18 cellular contexts compared by ENCODE assay signal in the genomic region with DNA sequence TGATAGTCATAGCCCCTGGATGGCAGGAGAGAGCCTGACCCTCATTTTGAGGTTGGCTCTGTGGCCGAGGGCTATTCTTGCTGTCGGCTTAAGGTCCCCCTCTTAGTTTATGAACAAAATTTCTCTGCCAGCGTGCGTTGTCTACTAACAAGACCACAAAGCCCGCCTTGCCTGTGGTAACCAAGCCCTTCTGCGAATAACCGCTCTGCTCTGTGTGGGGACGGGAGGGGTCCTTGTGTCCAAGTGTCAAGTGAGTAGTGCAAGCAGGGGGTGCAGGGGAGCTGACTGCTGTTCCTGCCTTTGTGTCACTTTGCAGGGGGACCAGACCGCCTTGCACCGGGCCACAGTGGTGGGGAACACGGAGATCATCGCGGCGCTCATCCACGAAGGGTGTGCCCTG. TPM values are rescaled to one million over a fixed set of nuclear protein-coding genes. Genes with fewer than 3 reads are reported as not detected.
DNase-seq lines count a peak whose midpoint lies in the region; ATAC-seq and TF ChIP-seq lines count a peak whose summit lies in the region.
"Had no signal": no experiment of that assay in that cellular context is flagged by ENCODE, and none has a peak within 500 bp of the region (broad histone marks: within the 10 kb centered on the region; RNA-seq: fewer than 3 reads in every experiment).

No MANE protein-coding gene starts in this region.

- H3K9me3 Mint-ChIP-seq in activated naive CD8-positive, alpha-beta T cell treated with anti-CD3 and anti-CD28 coated beads, Interleukin-2, amount 10 ng/mL, durations not matched to agents 7 days and 5 days: peaks cover 2% of the 10 kb centered on the region
- no peaks in the 10 kb centered on the region for H3K9me3 Mint-ChIP-seq in activated naive CD8-positive, alpha-beta T cell treated with anti-CD3 and anti-CD28 coated beads, Interleukin-2, amount 50 U/mL, for 24 hours
- H3K9me3 Mint-ChIP-seq in type B pancreatic cell: peaks cover 3% of the 10 kb centered on the region

- peak overlapping the region; percentile 68 for H3K18ac ChIP-seq in neuronal stem cell (ENCODE audit: low read length)

- H3K27me3 Mint-ChIP-seq in activated naive CD8-positive, alpha-beta T cell treated with anti-CD3 and anti-CD28 coated beads, Interleukin-2, amount 10 ng/mL, durations not matched to agents 7 days and 5 days: no peaks in the 10 kb centered on the region
- H3K27me3 Mint-ChIP-seq in activated naive CD8-positive, alpha-beta T cell treated with anti-CD3 and anti-CD28 coated beads, Interleukin-2, amount 50 U/mL, for 24 hours: no peaks in the 10 kb centered on the region
- no peaks in the 10 kb centered on the region for H3K27me3 Mint-ChIP-seq in type B pancreatic cell
- H3K27me3 Mint-ChIP-seq: CD4-positive, alpha-beta memory T cell had no signal

- H4K8ac ChIP-seq in neuronal stem cell (ENCODE audit: low read depth, low read length): no peak overlapping the region

- DNase-seq in activated naive CD8-positive, alpha-beta T cell treated with anti-CD3 and anti-CD28 coated beads, Interleukin-2, amount 10 ng/mL, durations not matched to agents 7 days and 5 days: no peak
- DNase-seq in activated naive CD8-positive, alpha-beta T cell treated with anti-CD3 and anti-CD28 coated beads, Interleukin-2, amount 50 U/mL, for 24 hours: no peak
- DNase-seq in left kidney (ENCODE audit: low read depth, low spot score): peak; percentile 62
- DNase-seq in mesenteric fat pad (ENCODE audit: low spot score): peak; percentile 41
- no peak for DNase-seq in neuronal stem cell (ENCODE audit: low spot score)
- DNase-seq in type B pancreatic cell (ENCODE audit: extremely low spot score, unreplicated experiment): no peak
- no peak for DNase-seq in RPMI8226
- no peak for DNase-seq in aorta
- DNase-seq: C1 segment of cervical spinal cord; Calu3; CD4-positive, alpha-beta memory T cell; COR-L47; DMS53; DMS79 treated with DMSO at 0.1 percent for 48 hours; GF-D8; GOT3; H7; HCEC 1CT had no signal

- no peak overlapping the region for H3K9ac ChIP-seq in neuronal stem cell (ENCODE audit: low read depth, low read length, poor library complexity)

- H3K27ac ChIP-seq in neuronal stem cell (replicated peaks; ENCODE audit: low read length) (no peak overlapping the region), aorta (ENCODE audit: low read depth in 1 of 2, low read length in 2 of 2) (no peak overlapping the region)

- H2BK120ac ChIP-seq in neuronal stem cell (ENCODE audit: low read depth, low read length): peak overlapping the region; percentile 39

- H3K27me3 ChIP-seq in neuronal stem cell (ENCODE audit: control insufficient read depth in 3 of 3, insufficient read depth in 3 of 3, low read depth in 1 of 3, low read length in 3 of 3): no peaks in the 10 kb centered on the region
- H3K27me3 ChIP-seq in aorta (ENCODE audit: control insufficient read depth in 1 of 2, insufficient read depth in 2 of 2, low read length in 1 of 2): no peaks in the 10 kb centered on the region

- no peak overlapping the region for H2AK5ac ChIP-seq in neuronal stem cell (ENCODE audit: low read depth, low read length)

- peaks cover 20% of the 10 kb centered on the region for H3K4me1 Mint-ChIP-seq in activated naive CD8-positive, alpha-beta T cell treated with anti-CD3 and anti-CD28 coated beads, Interleukin-2, amount 10 ng/mL, durations not matched to agents 7 days and 5 days
- peaks cover 2% of the 10 kb centered on the region for H3K4me1 Mint-ChIP-seq in activated naive CD8-positive, alpha-beta T cell treated with anti-CD3 and anti-CD28 coated beads, Interleukin-2, amount 50 U/mL, for 24 hours
- peaks cover 12% of the 10 kb centered on the region for H3K4me1 Mint-ChIP-seq in type B pancreatic cell (ENCODE audit: unreplicated experiment)

- no peak overlapping the region for H2AFZ ChIP-seq in neuronal stem cell (ENCODE audit: low read length)

- H3K14ac ChIP-seq in neuronal stem cell (ENCODE audit: low read length): no peak overlapping the region

- H4K91ac ChIP-seq in neuronal stem cell (ENCODE audit: low read depth, low read length, poor library complexity): no peak overlapping the region

- TF ChIP-seq CTCF in type B pancreatic cell (conservative IDR thresholded peaks at IDR 0.05): no peak

- intact Hi-C loops in aorta (cut with DNase I): no loop called here

- H2BK15ac ChIP-seq in neuronal stem cell (ENCODE audit: low read length): no peak overlapping the region

- H3K4me1 ChIP-seq in neuronal stem cell (ENCODE audit: control insufficient read depth in 2 of 2, insufficient read depth in 1 of 2, low read depth in 1 of 2, low read length in 2 of 2) (peaks cover 1 to 2% of the 10 kb centered on the region in 2 donors), aorta (ENCODE audit: control insufficient read depth in 1 of 2, insufficient read depth in 2 of 2, low read length in 2 of 2) (no peaks in the 10 kb centered on the region)

- POLR2A ChIA-PET in activated naive CD8-positive, alpha-beta T cell treated with anti-CD3 and anti-CD28 coated beads, Interleukin-2, amount 10 ng/mL, durations not matched to agents 7 days and 5 days (lab: Charles Lee): no interaction called here

- no peak overlapping the region for H3K4me3 ChIP-seq in neuronal stem cell (ENCODE audit: low read length in 2 of 2)
- no peak overlapping the region for H3K4me3 ChIP-seq in aorta (ENCODE audit: low read length in 2 of 2)

- peaks cover 7% of the 10 kb centered on the region for H3K36me3 Mint-ChIP-seq in activated naive CD8-positive, alpha-beta T cell treated with anti-CD3 and anti-CD28 coated beads, Interleukin-2, amount 10 ng/mL, durations not matched to agents 7 days and 5 days
- no peaks in the 10 kb centered on the region for H3K36me3 Mint-ChIP-seq in activated naive CD8-positive, alpha-beta T cell treated with anti-CD3 and anti-CD28 coated beads, Interleukin-2, amount 50 U/mL, for 24 hours (ENCODE audit: low read depth)
- H3K36me3 Mint-ChIP-seq in type B pancreatic cell: peaks cover 15% of the 10 kb centered on the region

- H3K23ac ChIP-seq in neuronal stem cell (ENCODE audit: low read depth, low read length, poor library complexity): peak overlapping the region; percentile 58

- no peak overlapping the region for H3K4me3 Mint-ChIP-seq in activated naive CD8-positive, alpha-beta T cell treated with anti-CD3 and anti-CD28 coated beads, Interleukin-2, amount 10 ng/mL, durations not matched to agents 7 days and 5 days
- no peak overlapping the region for H3K4me3 Mint-ChIP-seq in activated naive CD8-positive, alpha-beta T cell treated with anti-CD3 and anti-CD28 coated beads, Interleukin-2, amount 50 U/mL, for 24 hours
- no peak overlapping the region for H3K4me3 Mint-ChIP-seq in type B pancreatic cell
- H3K4me3 Mint-ChIP-seq: CD4-positive, alpha-beta memory T cell had no signal

- peak overlapping the region; percentile 83 for H2BK5ac ChIP-seq in neuronal stem cell (ENCODE audit: low read length)

- no peaks in the 10 kb centered on the region for H3K9me3 ChIP-seq in neuronal stem cell (replicated peaks in 1 of 2; ENCODE audit: control insufficient read depth in 2 of 2, insufficient read depth in 1 of 2, low read depth in 1 of 2, low read length in 2 of 2)
- no peaks in the 10 kb centered on the region for H3K9me3 ChIP-seq in aorta (ENCODE audit: control insufficient read depth, low read length)

- no peak for ATAC-seq in activated naive CD8-positive, alpha-beta T cell treated with anti-CD3 and anti-CD28 coated beads, Interleukin-2, amount 10 ng/mL, durations not matched to agents 7 days and 5 days (ENCODE audit: low read depth)
- no peak for ATAC-seq in activated naive CD8-positive, alpha-beta T cell treated with anti-CD3 and anti-CD28 coated beads, Interleukin-2, amount 50 U/mL, for 24 hours
- no peak for ATAC-seq in aorta (ENCODE audit: low FRiP score)

- H3K27ac Mint-ChIP-seq in activated naive CD8-positive, alpha-beta T cell treated with anti-CD3 and anti-CD28 coated beads, Interleukin-2, amount 10 ng/mL, durations not matched to agents 7 days and 5 days: peak overlapping the region; percentile 19
- H3K27ac Mint-ChIP-seq in activated naive CD8-positive, alpha-beta T cell treated with anti-CD3 and anti-CD28 coated beads, Interleukin-2, amount 50 U/mL, for 24 hours: no peak overlapping the region
- H3K27ac Mint-ChIP-seq in type B pancreatic cell: no peak overlapping the region

- H3K4me2 ChIP-seq in neuronal stem cell (ENCODE audit: insufficient read depth, low read length, poor library complexity, severe bottlenecking): no peak overlapping the region

- H3K4ac ChIP-seq in neuronal stem cell (ENCODE audit: low read length): no peak overlapping the region

- H2BK12ac ChIP-seq in neuronal stem cell (ENCODE audit: low read length): no peak overlapping the region

- no CpG with 5 or more reads among the region's 15 CpGs for WGBS in neuronal stem cell (ENCODE audit: extremely low coverage in 2 of 2, insufficient read length in 2 of 2, insufficient replicate concordance in 1 of 2), 2 donors
- 94 to 96% methylated on average over 15 of the region's 15 CpGs for WGBS in aorta, 2 donors

- H3K36me3 ChIP-seq in neuronal stem cell (replicated peaks in 1 of 2; ENCODE audit: control insufficient read depth in 2 of 2, insufficient read depth in 2 of 2, low read length in 2 of 2) (peaks cover 0 to 23% of the 10 kb centered on the region in 2 donors), aorta (ENCODE audit: control insufficient read depth in 1 of 2, insufficient read depth in 2 of 2, low read length in 1 of 2) (no peaks in the 10 kb centered on the region)

- no peaks in the 10 kb centered on the region for H3K79me1 ChIP-seq in neuronal stem cell (ENCODE audit: low read depth, low read length)

RNA-seq across cellular contexts. Expression of a gene that starts 35.8 kb away (rescaled TPM):
- 10 to 100 TPM; 32.0 to 36.8 TPM for total RNA-seq in activated naive CD8-positive, alpha-beta T cell treated with anti-CD3 and anti-CD28 coated beads, Interleukin-2, amount 10 ng/mL, durations not matched to agents 7 days and 5 days
- total RNA-seq in mesenteric fat pad (25.9 TPM), type B pancreatic cell (ENCODE audit: low replicate concordance) (32.9 and 37.7 TPM in 2 replicates), aorta (10 to 100 TPM; 21.4 to 22.6 TPM)
- 51.0 TPM for polyA plus RNA-seq in neuronal stem cell (2013, experiment 1 of 2)
- 56.1 TPM for polyA plus RNA-seq in neuronal stem cell (2013, experiment 2 of 2)
- polyA plus RNA-seq in aorta: 10 to 100 TPM; 16.8 to 33.7 TPM

Comparison
In these comparisons a context has a peak if more than half of its experiments do, and no peak if none do; other contexts are left out.
1. DNase-seq: peak in left kidney (single experiment) and mesenteric fat pad (single experiment); none in activated naive CD8-positive, alpha-beta T cell treated with anti-CD3 and anti-CD28 coated beads, Interleukin-2, amount 10 ng/mL, durations not matched to agents 7 days and 5 days (single experiment), activated naive CD8-positive, alpha-beta T cell treated with anti-CD3 and anti-CD28 coated beads, Interleukin-2, amount 50 U/mL, for 24 hours (single experiment), neuronal stem cell (single experiment), type B pancreatic cell (single experiment), RPMI8226 (single experiment) and aorta (0 of 2).